2 cellular contexts compared by ENCODE assay signal in the genomic region with DNA sequence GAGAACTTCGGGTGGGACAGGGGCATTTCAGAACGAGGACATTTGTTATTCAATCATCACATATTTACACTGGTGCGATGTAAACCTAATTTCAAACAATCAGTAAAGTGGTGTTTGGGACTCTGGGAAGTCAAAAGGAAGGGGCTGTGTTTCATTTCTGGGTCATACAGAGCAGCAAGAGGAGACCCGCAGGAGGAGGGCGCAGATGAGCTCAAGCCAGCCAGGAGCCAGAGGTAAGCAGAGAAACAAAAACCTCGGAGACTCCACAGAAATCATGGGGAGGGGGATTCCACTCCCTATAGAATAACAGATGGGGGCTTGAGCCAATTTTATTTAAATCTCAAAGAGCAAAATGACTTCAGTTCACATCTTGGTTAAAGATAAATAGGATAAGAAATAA.
TF ChIP-seq lines count a peak whose summit lies in the region.

No MANE protein-coding gene starts in this region.

TF ChIP-seq in GM23338, 12 proteins besides CTCF, POLR2A, EP300 and RAD21 (continued from another document):
- TF ChIP-seq ZNF462 (CRISPR knock-in tag; IDR thresholded peaks at IDR 0.05), result no peak
- TF ChIP-seq, protein P1, sequence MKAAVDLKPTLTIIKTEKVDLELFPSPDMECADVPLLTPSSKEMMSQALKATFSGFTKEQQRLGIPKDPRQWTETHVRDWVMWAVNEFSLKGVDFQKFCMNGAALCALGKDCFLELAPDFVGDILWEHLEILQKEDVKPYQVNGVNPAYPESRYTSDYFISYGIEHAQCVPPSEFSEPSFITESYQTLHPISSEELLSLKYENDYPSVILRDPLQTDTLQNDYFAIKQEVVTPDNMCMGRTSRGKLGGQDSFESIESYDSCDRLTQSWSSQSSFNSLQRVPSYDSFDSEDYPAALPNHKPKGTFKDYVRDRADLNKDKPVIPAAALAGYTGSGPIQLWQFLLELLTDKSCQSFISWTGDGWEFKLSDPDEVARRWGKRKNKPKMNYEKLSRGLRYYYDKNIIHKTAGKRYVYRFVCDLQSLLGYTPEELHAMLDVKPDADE (IDR thresholded peaks at IDR 0.05), result no peak
- TF ChIP-seq CREB1 (CRISPR knock-in tag; IDR thresholded peaks at IDR 0.05; ENCODE audit: low read depth), result no peak
- no peak for TF ChIP-seq JUNB (IDR thresholded peaks at IDR 0.05; ENCODE audit: unreplicated experiment)
- TF ChIP-seq, protein P2, sequence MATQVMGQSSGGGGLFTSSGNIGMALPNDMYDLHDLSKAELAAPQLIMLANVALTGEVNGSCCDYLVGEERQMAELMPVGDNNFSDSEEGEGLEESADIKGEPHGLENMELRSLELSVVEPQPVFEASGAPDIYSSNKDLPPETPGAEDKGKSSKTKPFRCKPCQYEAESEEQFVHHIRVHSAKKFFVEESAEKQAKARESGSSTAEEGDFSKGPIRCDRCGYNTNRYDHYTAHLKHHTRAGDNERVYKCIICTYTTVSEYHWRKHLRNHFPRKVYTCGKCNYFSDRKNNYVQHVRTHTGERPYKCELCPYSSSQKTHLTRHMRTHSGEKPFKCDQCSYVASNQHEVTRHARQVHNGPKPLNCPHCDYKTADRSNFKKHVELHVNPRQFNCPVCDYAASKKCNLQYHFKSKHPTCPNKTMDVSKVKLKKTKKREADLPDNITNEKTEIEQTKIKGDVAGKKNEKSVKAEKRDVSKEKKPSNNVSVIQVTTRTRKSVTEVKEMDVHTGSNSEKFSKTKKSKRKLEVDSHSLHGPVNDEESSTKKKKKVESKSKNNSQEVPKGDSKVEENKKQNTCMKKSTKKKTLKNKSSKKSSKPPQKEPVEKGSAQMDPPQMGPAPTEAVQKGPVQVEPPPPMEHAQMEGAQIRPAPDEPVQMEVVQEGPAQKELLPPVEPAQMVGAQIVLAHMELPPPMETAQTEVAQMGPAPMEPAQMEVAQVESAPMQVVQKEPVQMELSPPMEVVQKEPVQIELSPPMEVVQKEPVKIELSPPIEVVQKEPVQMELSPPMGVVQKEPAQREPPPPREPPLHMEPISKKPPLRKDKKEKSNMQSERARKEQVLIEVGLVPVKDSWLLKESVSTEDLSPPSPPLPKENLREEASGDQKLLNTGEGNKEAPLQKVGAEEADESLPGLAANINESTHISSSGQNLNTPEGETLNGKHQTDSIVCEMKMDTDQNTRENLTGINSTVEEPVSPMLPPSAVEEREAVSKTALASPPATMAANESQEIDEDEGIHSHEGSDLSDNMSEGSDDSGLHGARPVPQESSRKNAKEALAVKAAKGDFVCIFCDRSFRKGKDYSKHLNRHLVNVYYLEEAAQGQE (IDR thresholded peaks at IDR 0.05; ENCODE audit: unreplicated experiment), result no peak
- TF ChIP-seq ZNF114 (CRISPR knock-in tag; IDR thresholded peaks at IDR 0.05), result no peak
- no peak for TF ChIP-seq NANOG (IDR thresholded peaks at IDR 0.05; ENCODE audit: borderline replicate concordance)
- TF ChIP-seq EZH2 (IDR thresholded peaks at IDR 0.05; ENCODE audit: low read depth, unreplicated experiment), result no peak
- TF ChIP-seq ZNF331 (CRISPR knock-in tag; IDR thresholded peaks at IDR 0.05; ENCODE audit: low read depth), result no peak
- TF ChIP-seq EZH2phosphoT487 (IDR thresholded peaks at IDR 0.05; ENCODE audit: unreplicated experiment), result no peak

TF ChIP-seq in WTC11, 78 proteins besides CTCF, POLR2A, EP300 and RAD21 (continued from another document):
- TF ChIP-seq IRF1 (CRISPR knock-in tag; IDR thresholded peaks at IDR 0.05) (no peak), NFE2L1 (CRISPR knock-in tag; IDR thresholded peaks at IDR 0.05) (no peak), OVOL2 (CRISPR knock-in tag; IDR thresholded peaks at IDR 0.05; ENCODE audit: borderline replicate concordance) (no peak), SMAD3 (CRISPR knock-in tag; IDR thresholded peaks at IDR 0.05; ENCODE audit: borderline replicate concordance) (no peak), RELA (CRISPR knock-in tag; IDR thresholded peaks at IDR 0.05; ENCODE audit: borderline replicate concordance) (no peak), NFATC4 (CRISPR knock-in tag; IDR thresholded peaks at IDR 0.05) (no peak)
